ENCODE assay signal across 10 cellular contexts in genomic region chr2:24930768-24931167, GRCh38. TPM values are rescaled to one million over a fixed set of nuclear protein-coding genes. Genes with fewer than 3 reads are reported as not detected.
DNase-seq lines count a peak whose midpoint lies in the region; ATAC-seq and TF ChIP-seq lines count a peak whose summit lies in the region.
"Had no signal": no experiment of that assay in that cellular context is flagged by ENCODE, and none has a peak within 500 bp of the region (broad histone marks: within the 10 kb centered on the region; RNA-seq: fewer than 3 reads in every experiment).

No MANE protein-coding gene starts in this region.

- H3K27ac Mint-ChIP-seq in mesothelial cell of epicardium, result no peak overlapping the region
- H3K27ac Mint-ChIP-seq: activated B cell treated with CpG ODN at 0.5 μM for 24 hours had no signal

- peaks cover 14% of the 10 kb centered on the region for H3K4me1 ChIP-seq in MM.1S (ENCODE audit: low read length)

- H3K4me1 Mint-ChIP-seq in mesothelial cell of epicardium, result no peaks in the 10 kb centered on the region

- peak; percentile 84 for DNase-seq in GM13977 (ENCODE audit: low spot score)
- DNase-seq in MM.1S, result peak; percentile 89
- peak; percentile 74 for DNase-seq in hepatic stellate cell (ENCODE audit: low spot score)
- no peak for DNase-seq in kidney glomerular epithelial cell (lab: John Stamatoyannopoulos, UW)
- DNase-seq in HCEC 1CT, result no peak
- no peak for DNase-seq in mesothelial cell of epicardium (ENCODE audit: low spot score in 2 of 2, unreplicated experiment in 2 of 2)
- DNase-seq in NCI-H1105 (lab: John Stamatoyannopoulos, UW), result no peak
- DNase-seq: activated B cell treated with CpG ODN at 0.5 μM for 24 hours had no signal

- peaks cover 11% of the 10 kb centered on the region for H3F3A ChIP-seq in MM.1S (ENCODE audit: insufficient read depth, low read length)

- H3K27ac ChIP-seq in MM.1S (ENCODE audit: low read length), result peak overlapping the region; percentile 49; the same call in 1 of the 2 replicates

- no peaks in the 10 kb centered on the region for H3K27me3 ChIP-seq in MM.1S (replicated peaks; ENCODE audit: insufficient read depth, low read length)

- TF ChIP-seq CTCF in GM13977 (IDR thresholded peaks at IDR 0.05; ENCODE audit: extremely low read depth, insufficient read depth, missing control alignments) (no peak), MM.1S (IDR thresholded peaks at IDR 0.05; ENCODE audit: low read length) (no peak), mesothelial cell of epicardium (IDR thresholded peaks at IDR 0.05; ENCODE audit: unreplicated experiment) (no peak)

- in situ Hi-C loops in GM13977 (cut with MboI; ENCODE audit: low pct_unique_long_range_greater_than_20kb, low sequenced_read_pairs, unreplicated experiment), result no loop called here

- no peak overlapping the region for H3K4me3 ChIP-seq in MM.1S (ENCODE audit: low read length)
- H3K4me3 ChIP-seq: HAP-1 had no signal

- H3K27me3 Mint-ChIP-seq in mesothelial cell of epicardium (ENCODE audit: low read depth), result peaks cover 1% of the 10 kb centered on the region
- H3K27me3 Mint-ChIP-seq: activated B cell treated with CpG ODN at 0.5 μM for 24 hours had no signal

- no peak overlapping the region for H3K9ac ChIP-seq in MM.1S (ENCODE audit: low read length)

- peak; percentile 78 for ATAC-seq in GM21528 (IDR thresholded peaks at IDR 0.05; ENCODE audit: low FRiP score, unreplicated experiment)

- H3K9me3 Mint-ChIP-seq in mesothelial cell of epicardium, result no peaks in the 10 kb centered on the region
- H3K9me3 Mint-ChIP-seq: activated B cell treated with CpG ODN at 0.5 μM for 24 hours had no signal

- no peaks in the 10 kb centered on the region for H3K9me2 ChIP-seq in MM.1S (replicated peaks; ENCODE audit: insufficient read depth, low read length)

- H3K36me3 ChIP-seq in MM.1S (replicated peaks; ENCODE audit: insufficient read depth, low read length), result no peaks in the 10 kb centered on the region
- H3K36me3 ChIP-seq: HAP-1 had no signal

- no peaks in the 10 kb centered on the region for H4K20me1 ChIP-seq in MM.1S (ENCODE audit: insufficient read depth, low read length)

- peak overlapping the region; percentile 87 for H2AFZ ChIP-seq in MM.1S (ENCODE audit: low read length)

- H3K79me2 ChIP-seq in MM.1S (ENCODE audit: low read length), result no peaks in the 10 kb centered on the region

- no peaks in the 10 kb centered on the region for H3K36me3 Mint-ChIP-seq in mesothelial cell of epicardium

- H3K4me3 Mint-ChIP-seq in mesothelial cell of epicardium, result no peak overlapping the region
- H3K4me3 Mint-ChIP-seq: activated B cell treated with CpG ODN at 0.5 μM for 24 hours had no signal

- H3K9me3 ChIP-seq in MM.1S (replicated peaks; ENCODE audit: insufficient read depth, low read length), result no peaks in the 10 kb centered on the region
- H3K9me3 ChIP-seq: HAP-1 had no signal

- H3K4me2 ChIP-seq in MM.1S (ENCODE audit: low read depth, low read length), result peak overlapping the region; percentile 55

RNA-seq across cellular contexts. Expression of gene ADCY3, which starts 10.7 kb away (rescaled TPM):
- 38.6 to 42.4 TPM (median 41.3 TPM) in 3 replicates for total RNA-seq in mesothelial cell of epicardium

RNA-seq across cellular contexts. Expression of gene DNAJC27, which starts 41.0 kb away (rescaled TPM):
- 10.4 to 10.9 TPM (median 10.6 TPM) in 3 replicates for total RNA-seq in mesothelial cell of epicardium

Comparison
In these comparisons a context has a peak if more than half of its experiments do, and no peak if none do; other contexts are left out.
1. DNase-seq: peak in GM13977 (single experiment), MM.1S (single experiment) and hepatic stellate cell (single experiment); none in kidney glomerular epithelial cell (single experiment), HCEC 1CT (single experiment), mesothelial cell of epicardium (0 of 2) and NCI-H1105 (single experiment).